16 cellular contexts compared by ENCODE assay signal in the genomic region with DNA sequence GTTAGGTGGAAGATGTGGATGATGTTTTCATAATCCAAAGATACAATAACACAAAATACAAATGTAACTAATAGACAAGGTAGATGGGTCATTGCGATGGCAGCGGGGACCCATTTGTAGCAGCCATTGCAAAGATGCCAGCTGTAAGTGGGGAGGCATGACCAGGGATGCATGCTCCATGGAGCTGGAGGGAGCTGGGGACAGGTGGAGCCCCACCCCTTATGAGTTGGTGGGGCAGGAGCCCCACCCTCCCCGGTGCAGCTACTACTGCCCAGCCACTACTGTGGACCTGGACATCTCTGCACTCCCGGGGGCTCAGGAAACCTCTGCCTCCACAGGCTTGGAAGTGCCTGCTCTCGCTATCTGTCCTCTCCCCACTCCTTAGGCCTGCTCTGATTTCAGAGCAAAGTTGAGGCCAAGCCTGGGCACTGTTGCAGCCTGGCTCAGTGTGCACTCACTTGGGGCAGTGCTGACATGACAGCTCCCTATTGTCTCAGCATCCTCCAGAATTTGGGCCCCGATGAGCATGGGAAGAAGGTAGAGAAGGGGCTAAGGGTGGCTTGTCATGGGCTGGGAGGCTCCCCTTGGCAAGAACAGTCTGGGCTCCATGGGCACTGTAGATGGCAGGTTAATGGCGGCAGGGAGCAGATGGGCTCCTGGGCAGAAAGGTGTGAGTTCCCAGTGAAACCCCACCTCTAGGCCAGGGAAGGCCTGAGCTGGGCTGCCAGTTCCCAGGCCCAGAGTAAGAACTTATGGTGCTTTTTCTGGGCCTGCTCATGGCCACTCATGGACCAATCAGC.
A peak's percentile ranks its signal among the peaks of the same experiment; 100 is the strongest.
DNase-seq lines count a peak whose midpoint lies in the region; ATAC-seq, FAIRE-seq and TF ChIP-seq lines count a peak whose summit lies in the region.
"Had no signal": no experiment of that assay in that cellular context is flagged by ENCODE, and none has a peak within 500 bp of the region (broad histone marks: within the 10 kb centered on the region; RNA-seq: fewer than 3 reads in every experiment).

No MANE protein-coding gene starts in this region.

- no peak overlapping the region for H2BK5ac ChIP-seq in mesenchymal stem cell (ENCODE audit: low read depth, low read length, poor library complexity, severe bottlenecking)

- H3K27ac Mint-ChIP-seq in stimulated activated naive CD8-positive, alpha-beta T cell treated with anti-CD3 and anti-CD28 coated beads, Interleukin-15, amount 100 ng/mL, for 72 hours = no peak overlapping the region
- no peak overlapping the region for H3K27ac Mint-ChIP-seq in activated T-helper 17 cell treated with anti-CD3 and anti-CD28 coated beads, Interleukin-2, amount 50 U/mL, for 72 hours
- H3K27ac Mint-ChIP-seq: CD8-positive, alpha-beta memory T cell; GM23338 had no signal

- no peaks in the 10 kb centered on the region for H3K9me3 Mint-ChIP-seq in stimulated activated naive CD8-positive, alpha-beta T cell treated with anti-CD3 and anti-CD28 coated beads, Interleukin-15, amount 100 ng/mL, for 72 hours
- H3K9me3 Mint-ChIP-seq in activated T-helper 17 cell treated with anti-CD3 and anti-CD28 coated beads, Interleukin-2, amount 50 U/mL, for 72 hours = peaks cover 4% of the 10 kb centered on the region

- peak overlapping the region in 1 of 2 experiments; percentile 7 for H3K14ac ChIP-seq in mesenchymal stem cell (ENCODE audit: low read length in 2 of 2)

- H2BK120ac ChIP-seq in mesenchymal stem cell (ENCODE audit: low read depth, low read length) = peak overlapping the region; percentile 39

- no peak for TF ChIP-seq CTCF in body of pancreas (IDR thresholded peaks at IDR 0.05)
- no peak for TF ChIP-seq CTCF in HepG2 (CRISPR knock-in tag; IDR thresholded peaks at IDR 0.05)

- WGBS in body of pancreas, 2 donors = 87 to 97% methylated on average over 7 of the region's 7 CpGs
- 96% methylated on average over 7 of the region's 7 CpGs for WGBS in mesenchymal stem cell
- WGBS in GM23248 (ENCODE audit: low coverage in 1 of 2, low lambda C conversion rate in 2 of 2, missing lambda C conversion rate in 2 of 2), 2 experiments = 68 to 77% methylated on average over 7 of the region's 7 CpGs
- WGBS in HepG2 (ENCODE audit: low lambda C conversion rate) = 22% methylated on average over 7 of the region's 7 CpGs

- no peak for TF ChIP-seq POLR2A in body of pancreas (IDR thresholded peaks at IDR 0.05)
- TF ChIP-seq POLR2A in HepG2 (IDR thresholded peaks at IDR 0.05; ENCODE audit: insufficient read depth in 1 of 2, low read depth in 2 of 2, low read length in 2 of 2) = no peak

- DNase-seq in body of pancreas (no peak), mesenchymal stem cell (no peak), posterior vena cava (ENCODE audit: low spot score) (peak; percentile 70), GM23248 (no peak), kidney tubule cell (ENCODE audit: low spot score) (no peak), HepG2 (ENCODE audit: low spot score) (no peak)
- DNase-seq in stimulated activated naive CD8-positive, alpha-beta T cell treated with anti-CD3 and anti-CD28 coated beads, Interleukin-15, amount 100 ng/mL, for 72 hours = no peak
- DNase-seq: 8988T; AML-193; CD8-positive, alpha-beta memory T cell; GF-D8; H7 had no signal

- no peak overlapping the region for H3K18ac ChIP-seq in mesenchymal stem cell (ENCODE audit: low read depth in 1 of 2, low read length in 2 of 2)

- no peak overlapping the region for H4K8ac ChIP-seq in mesenchymal stem cell (ENCODE audit: low read length)

- no TSS peak for BruUV-seq in HepG2 (replicated peaks; lab: Mats Ljungman, UMichigan)

- H3K27me3 ChIP-seq in body of pancreas (no peaks in the 10 kb centered on the region), mesenchymal stem cell (ENCODE audit: control insufficient read depth in 1 of 2, insufficient read depth in 1 of 2, low read length in 2 of 2) (no peaks in the 10 kb centered on the region), GM23248 (replicated peaks; ENCODE audit: insufficient read depth) (no peaks in the 10 kb centered on the region), HepG2 (ENCODE audit: control insufficient read depth in 1 of 2, insufficient read depth in 2 of 2, low read length in 2 of 2) (no peaks in the 10 kb centered on the region)
- H3K27me3 ChIP-seq: BLaER1 had no signal

- H3K36me3 ChIP-seq in body of pancreas (replicated peaks in 1 of 2; ENCODE audit: insufficient read depth in 1 of 2, low read depth in 2 of 2) = no peaks in the 10 kb centered on the region
- H3K36me3 ChIP-seq in mesenchymal stem cell (ENCODE audit: control insufficient read depth in 1 of 2, insufficient read depth in 2 of 2, low read depth in 1 of 2, low read length in 2 of 2) = no peaks in the 10 kb centered on the region
- no peaks in the 10 kb centered on the region for H3K36me3 ChIP-seq in GM23248 (ENCODE audit: low read depth)
- H3K36me3 ChIP-seq in HepG2 (replicated peaks in 1 of 2; ENCODE audit: control insufficient read depth in 1 of 2, insufficient read depth in 2 of 2, low read length in 2 of 2) = no peaks in the 10 kb centered on the region
- H3K36me3 ChIP-seq: BLaER1 had no signal

- H3K4me2 ChIP-seq in mesenchymal stem cell (ENCODE audit: low read length, poor library complexity, severe bottlenecking) (no peak overlapping the region), GM23248 (ENCODE audit: unreplicated experiment) (no peak overlapping the region), HepG2 (ENCODE audit: low read depth, low read length) (no peak overlapping the region)
- H3K4me2 ChIP-seq: BLaER1, GM23338 had no signal

- H4K20me1 ChIP-seq in GM23248 (ENCODE audit: insufficient read depth) = no peaks in the 10 kb centered on the region
- no peaks in the 10 kb centered on the region for H4K20me1 ChIP-seq in HepG2 (ENCODE audit: insufficient read depth, low read length)
- H4K20me1 ChIP-seq: BLaER1 had no signal

- H3K4me3 ChIP-seq in body of pancreas (no peak overlapping the region), mesenchymal stem cell (ENCODE audit: insufficient read depth in 1 of 2, low read depth in 1 of 2, low read length in 2 of 2) (no peak overlapping the region), GM23248 (no peak overlapping the region), HepG2 (replicated peaks in 1 of 3; ENCODE audit: insufficient read depth in 1 of 3, low read depth in 2 of 3, low read length in 3 of 3) (no peak overlapping the region)
- H3K4me3 ChIP-seq: BLaER1, GM23338 had no signal

- H3K79me1 ChIP-seq in mesenchymal stem cell (replicated peaks; ENCODE audit: low read length, poor library complexity, severe bottlenecking) = no peaks in the 10 kb centered on the region

- H3K9ac ChIP-seq in mesenchymal stem cell (ENCODE audit: low read length) (no peak overlapping the region), GM23248 (no peak overlapping the region), HepG2 (ENCODE audit: insufficient read depth, low read depth, low read length) (no peak overlapping the region)
- H3K9ac ChIP-seq: BLaER1 had no signal

- TF ChIP-seq EP300 in HepG2 (IDR thresholded peaks at IDR 0.05; ENCODE audit: low read depth in 2 of 2, low read length in 2 of 2) (no peak), HepG2 (CRISPR knock-in tag; IDR thresholded peaks at IDR 0.05; ENCODE audit: borderline replicate concordance) (no peak)

- intact Hi-C loops in body of pancreas (cut with DNase I) = no loop called here
- intact Hi-C loops in posterior vena cava (cut with DNase I) = no loop called here
- intact Hi-C loops in HepG2 (cut with micrococcal nuclease; ENCODE audit: unreplicated experiment) = no loop called here

- no peaks in the 10 kb centered on the region for H3K27me3 Mint-ChIP-seq in stimulated activated naive CD8-positive, alpha-beta T cell treated with anti-CD3 and anti-CD28 coated beads, Interleukin-15, amount 100 ng/mL, for 72 hours
- no peaks in the 10 kb centered on the region for H3K27me3 Mint-ChIP-seq in activated T-helper 17 cell treated with anti-CD3 and anti-CD28 coated beads, Interleukin-2, amount 50 U/mL, for 72 hours
- H3K27me3 Mint-ChIP-seq: CD8-positive, alpha-beta memory T cell had no signal

- no peak overlapping the region for H3K27ac ChIP-seq in body of pancreas
- no peak overlapping the region for H3K27ac ChIP-seq in mesenchymal stem cell (ENCODE audit: low read length, poor library complexity, severe bottlenecking)
- no peak overlapping the region for H3K27ac ChIP-seq in GM23248
- no peak overlapping the region for H3K27ac ChIP-seq in HepG2 (ENCODE audit: extremely low read length, insufficient read depth, low read length)
- H3K27ac ChIP-seq: BLaER1 had no signal

- H3K4me3 Mint-ChIP-seq in stimulated activated naive CD8-positive, alpha-beta T cell treated with anti-CD3 and anti-CD28 coated beads, Interleukin-15, amount 100 ng/mL, for 72 hours = no peak overlapping the region
- H3K4me3 Mint-ChIP-seq in activated T-helper 17 cell treated with anti-CD3 and anti-CD28 coated beads, Interleukin-2, amount 50 U/mL, for 72 hours = no peak overlapping the region
- H3K4me3 Mint-ChIP-seq: CD8-positive, alpha-beta memory T cell; GM23338 had no signal

- H2AFZ ChIP-seq in mesenchymal stem cell (ENCODE audit: low read depth, low read length) (no peak overlapping the region), GM23248 (no peak overlapping the region), HepG2 (ENCODE audit: low read length) (no peak overlapping the region)
- H2AFZ ChIP-seq: GM23338 had no signal

- no peak overlapping the region for H2BK15ac ChIP-seq in mesenchymal stem cell (ENCODE audit: low read depth, poor library complexity, severe bottlenecking)

- H3K23ac ChIP-seq in mesenchymal stem cell (ENCODE audit: low read length in 2 of 2) = no peak overlapping the region

- no peaks in the 10 kb centered on the region for H3K4me1 Mint-ChIP-seq in stimulated activated naive CD8-positive, alpha-beta T cell treated with anti-CD3 and anti-CD28 coated beads, Interleukin-15, amount 100 ng/mL, for 72 hours
- H3K4me1 Mint-ChIP-seq in activated T-helper 17 cell treated with anti-CD3 and anti-CD28 coated beads, Interleukin-2, amount 50 U/mL, for 72 hours = no peaks in the 10 kb centered on the region
- H3K4me1 Mint-ChIP-seq: CD8-positive, alpha-beta memory T cell; GM23338 had no signal

- FAIRE-seq in HepG2 (lab: Jason Lieb, UNC) = no peak
- FAIRE-seq: GM18507 had no signal

- no peak overlapping the region for H2AK5ac ChIP-seq in mesenchymal stem cell (ENCODE audit: low read length, severe bottlenecking)

- H4K91ac ChIP-seq in mesenchymal stem cell (ENCODE audit: low read length) = no peak overlapping the region

- no peaks in the 10 kb centered on the region for H3K4me1 ChIP-seq in body of pancreas
- H3K4me1 ChIP-seq in mesenchymal stem cell (ENCODE audit: control insufficient read depth, insufficient read depth, low read depth, low read length) = no peaks in the 10 kb centered on the region
- no peaks in the 10 kb centered on the region for H3K4me1 ChIP-seq in GM23248 (ENCODE audit: insufficient read depth)
- no peaks in the 10 kb centered on the region for H3K4me1 ChIP-seq in HepG2 (ENCODE audit: insufficient read depth, low read length)
- H3K4me1 ChIP-seq: BLaER1 had no signal

- no peaks in the 10 kb centered on the region for H3K9me2 ChIP-seq in GM23248 (ENCODE audit: insufficient read depth)

- H2BK12ac ChIP-seq in mesenchymal stem cell (ENCODE audit: low read length in 2 of 2) = no peak overlapping the region

- no peaks in the 10 kb centered on the region for H3K36me3 Mint-ChIP-seq in activated T-helper 17 cell treated with anti-CD3 and anti-CD28 coated beads, Interleukin-2, amount 50 U/mL, for 72 hours (ENCODE audit: low read depth)
- H3K36me3 Mint-ChIP-seq: CD8-positive, alpha-beta memory T cell had no signal

- in situ Hi-C loops in GM23248 (cut with MboI) = no loop called here
- in situ Hi-C loops in HepG2 (cut with HindIII; ENCODE audit: extremely low pct_ligation_motif_present, low pct_unique_long_range_greater_than_20kb) = no loop called here

- CTCF ChIA-PET in HepG2 (lab: Yijun Ruan, JAX; ENCODE audit: low intra/inter-chr PET ratio, low total read pairs) = no interaction called here

- ATAC-seq in body of pancreas (peak; percentile 9), HepG2 (no peak)
- ATAC-seq in stimulated activated naive CD8-positive, alpha-beta T cell treated with anti-CD3 and anti-CD28 coated beads, Interleukin-15, amount 100 ng/mL, for 72 hours = peak; percentile 39
- ATAC-seq in activated T-helper 17 cell treated with anti-CD3 and anti-CD28 coated beads, Interleukin-2, amount 50 U/mL, for 72 hours (replicated peaks) = no peak
- ATAC-seq: GM23338 had no signal

- H3K9me3 ChIP-seq in body of pancreas = peaks cover 0 to 5% (median 0%) of the 10 kb centered on the region in 3 donors
- no peaks in the 10 kb centered on the region for H3K9me3 ChIP-seq in mesenchymal stem cell (ENCODE audit: control insufficient read depth, low read length)
- no peaks in the 10 kb centered on the region for H3K9me3 ChIP-seq in GM23248 (ENCODE audit: low read depth)
- H3K9me3 ChIP-seq in HepG2 (ENCODE audit: low read length) = no peaks in the 10 kb centered on the region

- H3K4ac ChIP-seq in mesenchymal stem cell (ENCODE audit: low read depth in 1 of 2, low read length in 2 of 2) = no peak overlapping the region

- no peaks in the 10 kb centered on the region for H3K79me2 ChIP-seq in GM23248 (ENCODE audit: insufficient read depth)
- no peaks in the 10 kb centered on the region for H3K79me2 ChIP-seq in HepG2 (ENCODE audit: insufficient read depth, low read length)

- no peaks in the 10 kb centered on the region for H3F3A ChIP-seq in GM23248 (ENCODE audit: insufficient read depth)

- no peak for TF ChIP-seq RAD21 in HepG2 (CRISPR knock-in tag; IDR thresholded peaks at IDR 0.05)

- POLR2A ChIA-PET in HepG2 (lab: Yijun Ruan, JAX) = no interaction called here

Comparison
In these comparisons a context has a peak if more than half of its experiments do, and no peak if none do; other contexts are left out.
1. ATAC-seq: peak in body of pancreas (single experiment) and stimulated activated naive CD8-positive, alpha-beta T cell treated with anti-CD3 and anti-CD28 coated beads, Interleukin-15, amount 100 ng/mL, for 72 hours (single experiment); none in activated T-helper 17 cell treated with anti-CD3 and anti-CD28 coated beads, Interleukin-2, amount 50 U/mL, for 72 hours (single experiment) and HepG2 (single experiment).